In the genomic region with DNA sequence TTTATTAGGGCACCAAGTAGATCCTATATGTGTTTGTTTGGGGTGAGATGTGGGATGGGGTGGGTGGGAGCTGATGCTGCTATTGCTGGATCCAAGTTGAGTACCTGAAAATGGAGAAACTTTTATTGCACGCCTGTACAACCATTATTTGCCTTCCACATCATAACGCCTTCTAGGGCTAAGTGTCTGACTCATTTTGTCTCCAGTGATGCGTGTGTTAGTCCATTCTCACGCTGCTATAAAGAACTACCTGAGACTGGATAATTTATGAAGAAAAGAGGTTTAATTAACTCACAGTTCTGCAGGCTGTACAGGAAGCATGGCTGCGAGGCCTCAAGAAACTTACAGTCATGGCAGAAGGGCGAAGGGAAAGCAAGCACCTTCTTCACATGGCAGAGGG, we compare ENCODE assay signal across 15 cellular contexts.
"Had no signal": no experiment of that assay in that cellular context is flagged by ENCODE, and none has a peak within 500 bp of the region (broad histone marks: within the 10 kb centered on the region; RNA-seq: fewer than 3 reads in every experiment).

No MANE protein-coding gene starts in this region.

- H3K27me3 Mint-ChIP-seq: activated CD8-positive, alpha-beta memory T cell treated with anti-CD3 and anti-CD28 coated beads, Interleukin-2, amount 10 ng/mL, durations not matched to agents 7 days and 5 days; effector memory CD8-positive, alpha-beta T cell; naive thymus-derived CD8-positive, alpha-beta T cell had no signal

- FAIRE-seq: urothelium cell line had no signal

- H3K4me1 Mint-ChIP-seq: activated CD8-positive, alpha-beta memory T cell treated with anti-CD3 and anti-CD28 coated beads, Interleukin-2, amount 10 ng/mL, durations not matched to agents 7 days and 5 days had no signal

- H3K4me3 ChIP-seq: ascending aorta, thyroid gland had no signal

- H3K27me3 ChIP-seq: ascending aorta, thyroid gland had no signal

- H3K9me3 ChIP-seq: thyroid gland had no signal

- H3K27ac Mint-ChIP-seq: activated CD8-positive, alpha-beta memory T cell treated with anti-CD3 and anti-CD28 coated beads, Interleukin-2, amount 10 ng/mL, durations not matched to agents 7 days and 5 days had no signal

- ATAC-seq: activated CD8-positive, alpha-beta memory T cell treated with anti-CD3 and anti-CD28 coated beads, Interleukin-2, amount 10 ng/mL, durations not matched to agents 7 days and 5 days; activated T-cell treated with anti-CD3 and anti-CD28 coated beads, Interleukin-2, amount 50 U/mL, for 4 hours; effector memory CD8-positive, alpha-beta T cell; left ventricle myocardium superior; naive thymus-derived CD8-positive, alpha-beta T cell; stimulated activated effector memory CD8-positive, alpha-beta T cell treated with anti-CD3 and anti-CD28 coated beads, Interleukin-12 subunit alpha, Interleukin-12 subunit beta, amount 100 ng/mL, for 72 hours had no signal

- DNase-seq: activated CD8-positive, alpha-beta memory T cell treated with anti-CD3 and anti-CD28 coated beads, Interleukin-2, amount 10 ng/mL, durations not matched to agents 7 days and 5 days; activated effector memory CD4-positive, alpha-beta T cell treated with anti-CD3 and anti-CD28 coated beads, Interleukin-2, amount 50 U/mL, for 16 hours; activated T-cell treated with anti-CD3 and anti-CD28 coated beads, Interleukin-2, amount 50 U/mL, for 4 hours; dermis blood vessel endothelial cell; effector memory CD8-positive, alpha-beta T cell; erythroblast; hypothalamus; left ventricle myocardium superior; mesenchymal stem cell; naive thymus-derived CD8-positive, alpha-beta T cell; retina; thyroid gland had no signal

- H3K4me3 Mint-ChIP-seq: activated CD8-positive, alpha-beta memory T cell treated with anti-CD3 and anti-CD28 coated beads, Interleukin-2, amount 10 ng/mL, durations not matched to agents 7 days and 5 days; activated T-cell treated with anti-CD3 and anti-CD28 coated beads, Interleukin-2, amount 50 U/mL, for 4 hours; effector memory CD8-positive, alpha-beta T cell; stimulated activated effector memory CD8-positive, alpha-beta T cell treated with anti-CD3 and anti-CD28 coated beads, Interleukin-12 subunit alpha, Interleukin-12 subunit beta, amount 100 ng/mL, for 72 hours had no signal

- H3K4me1 ChIP-seq: ascending aorta, thyroid gland had no signal
